Comparison of ENCODE assay signal across 23 cellular contexts in genomic region chr7:54426406-54426805, GRCh38.
"Had no signal": no experiment of that assay in that cellular context is flagged by ENCODE, and none has a peak within 500 bp of the region (broad histone marks: within the 10 kb centered on the region; RNA-seq: fewer than 3 reads in every experiment).

No MANE protein-coding gene starts in this region.

- H3K4me2 ChIP-seq: hepatocyte had no signal

- H3K27me3 ChIP-seq: brain microvascular endothelial cell, gastroesophageal sphincter, hepatocyte, testis, transverse colon had no signal

- H2AFZ ChIP-seq: hepatocyte had no signal

- H3K4me1 ChIP-seq: gastroesophageal sphincter, left ventricle myocardium inferior, testis, transverse colon had no signal

- ATAC-seq: activated CD8-positive, alpha-beta T cell treated with anti-CD3 and anti-CD28 coated beads for 36 hours; activated T-cell treated with anti-CD3 and anti-CD28 coated beads, Interleukin-2, amount 50 U/mL, for 4 hours; activated T-helper 17 cell treated with anti-CD3 and anti-CD28 coated beads, Interleukin-2, amount 50 U/mL, for 72 hours; gastroesophageal sphincter; mucosa of descending colon; right cardiac atrium; WTC11 had no signal

- DNase-seq: activated CD4-positive, alpha-beta T cell treated with anti-CD3 and anti-CD28 coated beads for 1 hour; activated CD4-positive, alpha-beta T cell treated with anti-CD3 and anti-CD28 coated beads, Interleukin-2, amount 50 U/mL, for 1 hour; activated CD8-positive, alpha-beta T cell treated with anti-CD3 and anti-CD28 coated beads for 36 hours; activated gamma-delta T cell treated with Interleukin-2 at 50 U/mL for 16 hours; activated naive CD4-positive, alpha-beta T cell treated with anti-CD3 and anti-CD28 coated beads, Interleukin-2, amount 50 U/mL, for 16 hours; activated T-cell treated with anti-CD3 and anti-CD28 coated beads, Interleukin-2, amount 50 U/mL, for 4 hours; amniotic stem cell; brain microvascular endothelial cell; cortex of kidney; islet precursor cell; left ventricle myocardium inferior; mucosa of descending colon; posterior cingulate gyrus; right cardiac atrium; stimulated activated CD4-positive, alpha-beta T cell treated with anti-CD3 and anti-CD28 coated beads, Interleukin-15, amount 100 ng/mL, for 24 hours; stimulated activated naive CD4-positive, alpha-beta T cell; testis; transverse colon had no signal

- H3K36me3 ChIP-seq: brain microvascular endothelial cell, gastroesophageal sphincter, left ventricle myocardium inferior, transverse colon had no signal

- H3K27ac ChIP-seq: brain microvascular endothelial cell, gastroesophageal sphincter, hepatocyte, left ventricle myocardium inferior, testis, transverse colon had no signal

- H3K4me3 ChIP-seq: gastroesophageal sphincter, hepatocyte, left ventricle myocardium inferior, lung, mucosa of descending colon, testis, transverse colon had no signal

- H3K79me2 ChIP-seq: hepatocyte had no signal
